Comparison of ENCODE assay signal across 18 cellular contexts in genomic region chr17:41914358-41914766, GRCh38. TPM values are rescaled to one million over a fixed set of nuclear protein-coding genes. Genes with fewer than 3 reads are reported as not detected.
DNase-seq lines count a peak whose midpoint lies in the region; ATAC-seq lines count a peak whose summit lies in the region.
"Had no signal": no experiment of that assay in that cellular context is flagged by ENCODE, and none has a peak within 500 bp of the region (broad histone marks: within the 10 kb centered on the region; RNA-seq: fewer than 3 reads in every experiment).

No MANE protein-coding gene starts in this region.

- no peak overlapping the region for H3K4me3 Mint-ChIP-seq in activated T-helper 1 cell treated with anti-CD3 and anti-CD28 coated beads, Interleukin-12 subunit alpha, Interleukin-12 subunit beta, Interleukin-2, Interleukin-4 antibody, amounts not matched to agents 30 ng/mL and 10 ng/mL and 1 ng/mL, durations not matched to agents 14 hours and 24 hours and 36 hours
- H3K4me3 Mint-ChIP-seq: activated CD4-positive, alpha-beta T cell treated with anti-CD3 and anti-CD28 coated beads, Interleukin-2, amount 10 ng/mL, durations not matched to agents 24 days and 14 days; activated T-cell treated with anti-CD3 and anti-CD28 coated beads, Interleukin-2, amount 50 U/mL, for 24 hours had no signal

- peaks cover 41% of the 10 kb centered on the region for H3K36me3 Mint-ChIP-seq in activated T-helper 1 cell treated with anti-CD3 and anti-CD28 coated beads, Interleukin-12 subunit alpha, Interleukin-12 subunit beta, Interleukin-2, Interleukin-4 antibody, amounts not matched to agents 30 ng/mL and 10 ng/mL and 1 ng/mL, durations not matched to agents 14 hours and 24 hours and 36 hours (ENCODE audit: low read depth)

- peaks cover 58% of the 10 kb centered on the region for H3K4me1 ChIP-seq in GM23248 (ENCODE audit: insufficient read depth)
- H3K4me1 ChIP-seq in iPS-20b (ENCODE audit: insufficient read depth, low read length), result peaks cover 18% of the 10 kb centered on the region; the same call in 1 of the 2 replicates

- H3K36me3 ChIP-seq in GM23248 (ENCODE audit: low read depth) (peaks cover 24% of the 10 kb centered on the region; the same call in 1 of the 2 replicates), iPS-20b (ENCODE audit: insufficient read depth, low read depth, low read length) (peaks cover 57% of the 10 kb centered on the region)

- no peak overlapping the region for H3K4me3 ChIP-seq in GM23248
- H3K4me3 ChIP-seq in iPS-20b (ENCODE audit: low read length), result no peak overlapping the region
- H3K4me3 ChIP-seq in skeletal muscle cell (ENCODE audit: low read depth, low read length), result no peak overlapping the region
- H3K4me3 ChIP-seq: mucosa of descending colon, psoas muscle, tibial artery had no signal

- H4K20me1 ChIP-seq in GM23248 (ENCODE audit: insufficient read depth), result 0 out of 2 replicates have a peak, but pooled peaks cover 5% of the 10 kb centered on the region

- ATAC-seq in GM19395 (IDR thresholded peaks at IDR 0.05; ENCODE audit: unreplicated experiment), result no peak
- ATAC-seq: mucosa of descending colon, psoas muscle had no signal

- 80 to 86% methylated on average over 6 of the region's 6 CpGs for WGBS in GM23248 (ENCODE audit: low coverage in 1 of 2, low lambda C conversion rate in 2 of 2, missing lambda C conversion rate in 2 of 2), 2 experiments

- H3K79me2 ChIP-seq in GM23248 (ENCODE audit: insufficient read depth), result peaks cover 82% of the 10 kb centered on the region

- no peak overlapping the region for H3K4me2 ChIP-seq in GM23248 (ENCODE audit: unreplicated experiment)

- peaks cover 32% of the 10 kb centered on the region for H3K4me1 Mint-ChIP-seq in activated T-helper 1 cell treated with anti-CD3 and anti-CD28 coated beads, Interleukin-12 subunit alpha, Interleukin-12 subunit beta, Interleukin-2, Interleukin-4 antibody, amounts not matched to agents 30 ng/mL and 10 ng/mL and 1 ng/mL, durations not matched to agents 14 hours and 24 hours and 36 hours (ENCODE audit: low read depth)

- H3K27ac ChIP-seq in GM23248, result peak overlapping the region; percentile 10; the same call in 1 of the 2 replicates
- no peak overlapping the region for H3K27ac ChIP-seq in iPS-20b (ENCODE audit: low read length)
- H3K27ac ChIP-seq: psoas muscle, tibial artery had no signal

- no peak for DNase-seq in GM23248
- peak; percentile 24 for DNase-seq in amniotic epithelial cell (ENCODE audit: low read depth)
- peak; percentile 25 for DNase-seq in skeletal muscle cell (ENCODE audit: low read depth)
- DNase-seq in NOMO-1 treated with dmso at 0.1 percent for 144 hours (lab: John Stamatoyannopoulos, UW; ENCODE audit: unreplicated experiment), result no peak
- DNase-seq in NK-92 treated with Interleukin-12 subunit alpha and Interleukin-12 subunit beta, amount 100 ng/mL, for 24 hours (lab: John Stamatoyannopoulos, UW), result no peak
- DNase-seq in activated T-helper 1 cell treated with anti-CD3 and anti-CD28 coated beads, Interleukin-12 subunit alpha, Interleukin-12 subunit beta, Interleukin-2, Interleukin-4 antibody, amounts not matched to agents 30 ng/mL and 10 ng/mL and 1 ng/mL, durations not matched to agents 14 hours and 24 hours and 36 hours (ENCODE audit: low spot score), result no peak
- DNase-seq: activated CD4-positive, alpha-beta T cell treated with anti-CD3 and anti-CD28 coated beads, Interleukin-2, amount 10 ng/mL, durations not matched to agents 24 days and 14 days; activated T-cell treated with anti-CD3 and anti-CD28 coated beads, Interleukin-2, amount 50 U/mL, for 24 hours; CD4-positive, alpha-beta memory T cell; dermis blood vessel endothelial cell; foreskin melanocyte; NCI-H1694 treated with DMSO at 0.1 percent for 48 hours; NCI-H774; psoas muscle; tibial artery had no signal

- no peak overlapping the region for H3K27ac Mint-ChIP-seq in activated T-helper 1 cell treated with anti-CD3 and anti-CD28 coated beads, Interleukin-12 subunit alpha, Interleukin-12 subunit beta, Interleukin-2, Interleukin-4 antibody, amounts not matched to agents 30 ng/mL and 10 ng/mL and 1 ng/mL, durations not matched to agents 14 hours and 24 hours and 36 hours
- H3K27ac Mint-ChIP-seq: activated CD4-positive, alpha-beta T cell treated with anti-CD3 and anti-CD28 coated beads, Interleukin-2, amount 10 ng/mL, durations not matched to agents 24 days and 14 days had no signal

- no peak overlapping the region for H3K9ac ChIP-seq in GM23248
- H3K9ac ChIP-seq in iPS-20b (ENCODE audit: low read depth, low read length), result peak overlapping the region; percentile 13; the same call in 1 of the 2 replicates

- no peaks in the 10 kb centered on the region for H3K9me3 ChIP-seq in GM23248 (ENCODE audit: low read depth)
- H3K9me3 ChIP-seq in iPS-20b (ENCODE audit: insufficient read depth, low read depth, low read length), result no peaks in the 10 kb centered on the region
- H3K9me3 ChIP-seq: mucosa of descending colon, psoas muscle, tibial artery had no signal

- no peaks in the 10 kb centered on the region for H3K27me3 Mint-ChIP-seq in activated T-helper 1 cell treated with anti-CD3 and anti-CD28 coated beads, Interleukin-12 subunit alpha, Interleukin-12 subunit beta, Interleukin-2, Interleukin-4 antibody, amounts not matched to agents 30 ng/mL and 10 ng/mL and 1 ng/mL, durations not matched to agents 14 hours and 24 hours and 36 hours (ENCODE audit: insufficient read depth)
- H3K27me3 Mint-ChIP-seq: activated CD4-positive, alpha-beta T cell treated with anti-CD3 and anti-CD28 coated beads, Interleukin-2, amount 10 ng/mL, durations not matched to agents 24 days and 14 days; activated T-cell treated with anti-CD3 and anti-CD28 coated beads, Interleukin-2, amount 50 U/mL, for 24 hours; CD4-positive, alpha-beta memory T cell had no signal

- H2AFZ ChIP-seq in GM23248, result no peak overlapping the region

- H3F3A ChIP-seq in GM23248 (ENCODE audit: insufficient read depth), result peaks cover 56% of the 10 kb centered on the region

- intact Hi-C loops in activated T-helper 1 cell treated with anti-CD3 and anti-CD28 coated beads, Interleukin-12 subunit alpha, Interleukin-12 subunit beta, Interleukin-2, Interleukin-4 antibody, amounts not matched to agents 30 ng/mL and 10 ng/mL and 1 ng/mL, durations not matched to agents 14 hours and 24 hours and 36 hours (cut with micrococcal nuclease), result no loop called here

- H3K27me3 ChIP-seq in GM23248 (replicated peaks; ENCODE audit: insufficient read depth), result no peaks in the 10 kb centered on the region
- H3K27me3 ChIP-seq in iPS-20b (ENCODE audit: insufficient read depth, low read length), result no peaks in the 10 kb centered on the region
- H3K27me3 ChIP-seq: tibial artery had no signal

- no peaks in the 10 kb centered on the region for H3K9me2 ChIP-seq in GM23248 (ENCODE audit: insufficient read depth)

- in situ Hi-C loops in GM23248 (cut with MboI), result no loop called here

- no peaks in the 10 kb centered on the region for H3K9me3 Mint-ChIP-seq in activated T-helper 1 cell treated with anti-CD3 and anti-CD28 coated beads, Interleukin-12 subunit alpha, Interleukin-12 subunit beta, Interleukin-2, Interleukin-4 antibody, amounts not matched to agents 30 ng/mL and 10 ng/mL and 1 ng/mL, durations not matched to agents 14 hours and 24 hours and 36 hours
- H3K9me3 Mint-ChIP-seq: activated CD4-positive, alpha-beta T cell treated with anti-CD3 and anti-CD28 coated beads, Interleukin-2, amount 10 ng/mL, durations not matched to agents 24 days and 14 days; activated T-cell treated with anti-CD3 and anti-CD28 coated beads, Interleukin-2, amount 50 U/mL, for 24 hours; CD4-positive, alpha-beta memory T cell had no signal

RNA-seq across cellular contexts. Expression of gene ACLY, which starts 4.4 kb away (rescaled TPM):
- total RNA-seq in GM23248 (2014; rRNA removed; shearing (Covaris generic)), result 139 and 144 TPM in 2 replicates
- polyA plus RNA-seq in GM23248 (2016; fragmentation: Nextera tagmentation; extraction: Ambion mirVana), result 101 TPM in 2 replicates
- total RNA-seq in activated T-helper 1 cell treated with anti-CD3 and anti-CD28 coated beads, Interleukin-12 subunit alpha, Interleukin-12 subunit beta, Interleukin-2, Interleukin-4 antibody, amounts not matched to agents 30 ng/mL and 10 ng/mL and 1 ng/mL, durations not matched to agents 14 hours and 24 hours and 36 hours, result 200 and 211 TPM in 2 replicates

RNA-seq across cellular contexts. Expression of gene ODAD4, which starts 16.1 kb away (rescaled TPM):
- total RNA-seq in GM23248 (2014; rRNA removed; shearing (Covaris generic)), result 0.25 and 0.54 TPM in 2 replicates
- polyA plus RNA-seq in GM23248 (2016; fragmentation: Nextera tagmentation; extraction: Ambion mirVana), result 0.81 and 1.4 TPM in 2 replicates
- total RNA-seq in activated T-helper 1 cell treated with anti-CD3 and anti-CD28 coated beads, Interleukin-12 subunit alpha, Interleukin-12 subunit beta, Interleukin-2, Interleukin-4 antibody, amounts not matched to agents 30 ng/mL and 10 ng/mL and 1 ng/mL, durations not matched to agents 14 hours and 24 hours and 36 hours, result 0.39 and 0.73 TPM in 2 replicates

RNA-seq across cellular contexts. Expression of gene KLHL11, which starts 49.1 kb away (rescaled TPM):
- 27.7 and 28.5 TPM in 2 replicates for total RNA-seq in GM23248 (2014; rRNA removed; shearing (Covaris generic))
- 12.5 and 12.8 TPM in 2 replicates for polyA plus RNA-seq in GM23248 (2016; fragmentation: Nextera tagmentation; extraction: Ambion mirVana)
- 20.0 and 21.7 TPM in 2 replicates for total RNA-seq in activated T-helper 1 cell treated with anti-CD3 and anti-CD28 coated beads, Interleukin-12 subunit alpha, Interleukin-12 subunit beta, Interleukin-2, Interleukin-4 antibody, amounts not matched to agents 30 ng/mL and 10 ng/mL and 1 ng/mL, durations not matched to agents 14 hours and 24 hours and 36 hours

RNA-seq across cellular contexts. Expression of gene CNP, which starts 52.2 kb away (rescaled TPM):
- total RNA-seq in GM23248 (2014; rRNA removed; shearing (Covaris generic)), result 58.3 and 69.4 TPM in 2 replicates
- 103 and 107 TPM in 2 replicates for polyA plus RNA-seq in GM23248 (2016; fragmentation: Nextera tagmentation; extraction: Ambion mirVana)
- total RNA-seq in activated T-helper 1 cell treated with anti-CD3 and anti-CD28 coated beads, Interleukin-12 subunit alpha, Interleukin-12 subunit beta, Interleukin-2, Interleukin-4 antibody, amounts not matched to agents 30 ng/mL and 10 ng/mL and 1 ng/mL, durations not matched to agents 14 hours and 24 hours and 36 hours, result 89.1 and 89.8 TPM in 2 replicates

Comparison
In these comparisons a context has a peak if more than half of its experiments do, and no peak if none do; other contexts are left out.
1. DNase-seq: peak in amniotic epithelial cell (single experiment) and skeletal muscle cell (single experiment); none in GM23248 (single experiment), NOMO-1 treated with dmso at 0.1 percent for 144 hours (single experiment), NK-92 treated with Interleukin-12 subunit alpha and Interleukin-12 subunit beta, amount 100 ng/mL, for 24 hours (single experiment) and activated T-helper 1 cell treated with anti-CD3 and anti-CD28 coated beads, Interleukin-12 subunit alpha, Interleukin-12 subunit beta, Interleukin-2, Interleukin-4 antibody, amounts not matched to agents 30 ng/mL and 10 ng/mL and 1 ng/mL, durations not matched to agents 14 hours and 24 hours and 36 hours (single experiment).